ENCODE assay signal across 9 cellular contexts in the genomic region with DNA sequence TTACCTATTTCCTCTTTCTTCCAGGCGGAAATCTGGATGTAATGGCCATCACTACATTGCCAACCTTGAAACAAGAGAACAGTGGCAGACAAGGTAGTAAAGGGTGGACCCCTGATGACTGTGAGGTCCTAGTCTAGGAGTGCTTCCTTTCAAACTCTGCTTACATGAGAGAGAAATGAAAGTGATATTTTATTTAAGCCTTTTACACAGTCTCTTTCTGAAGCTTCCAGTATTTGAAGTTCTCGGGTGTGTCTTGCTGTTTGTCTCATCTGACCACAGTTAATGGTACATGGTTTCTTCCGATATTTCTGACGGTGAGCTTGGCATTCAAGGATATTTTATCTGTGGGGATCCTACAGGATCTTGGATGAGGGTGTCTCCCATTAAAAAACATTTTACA.
A peak's percentile ranks its signal among the peaks of the same experiment; 100 is the strongest.
DNase-seq lines count a peak whose midpoint lies in the region; ATAC-seq, FAIRE-seq and TF ChIP-seq lines count a peak whose summit lies in the region.
"Had no signal": no experiment of that assay in that cellular context is flagged by ENCODE, and none has a peak within 500 bp of the region (broad histone marks: within the 10 kb centered on the region; RNA-seq: fewer than 3 reads in every experiment).

No MANE protein-coding gene starts in this region.

- H3K4me2 ChIP-seq in mammary epithelial cell (ENCODE audit: insufficient read depth, low read depth, low read length) = no peak overlapping the region

- DNase-seq in GM12891 (ENCODE audit: insufficient read length, low spot score) = no peak
- DNase-seq in GM20000 (ENCODE audit: low spot score) = peak; percentile 47
- DNase-seq in left colon = no peak
- no peak for DNase-seq in SW480 (ENCODE audit: low spot score)
- DNase-seq in activated gamma-delta T cell treated with Interleukin-2 at 50 U/mL for 16 hours = no peak
- DNase-seq in osteocyte (ENCODE audit: extremely low spot score, unreplicated experiment) = no peak
- no peak for DNase-seq in mammary epithelial cell
- DNase-seq: Calu3 had no signal

- WGBS in mammary epithelial cell (ENCODE audit: low coverage, missing lambda C conversion rate) = 79% methylated on average over 4 of the region's 4 CpGs

- no peaks in the 10 kb centered on the region for H3K79me2 ChIP-seq in mammary epithelial cell (ENCODE audit: insufficient read depth, low read length)

- TF ChIP-seq CTCF in GM20000 (IDR thresholded peaks at IDR 0.05; ENCODE audit: extremely low read depth, missing control alignments) (no peak), osteocyte (IDR thresholded peaks at IDR 0.05) (no peak), mammary epithelial cell (conservative IDR thresholded peaks at IDR 0.05 in 1 of 2, IDR thresholded peaks at IDR 0.05 in 1 of 2; ENCODE audit: extremely low read depth in 1 of 2, insufficient read depth in 1 of 2, low read depth in 1 of 2, low read length in 2 of 2) (no peak)

- H3K4me3 ChIP-seq in mammary epithelial cell (replicated peaks in 1 of 3; ENCODE audit: insufficient read depth in 1 of 3, low read depth in 2 of 3, low read length in 3 of 3) = no peak overlapping the region

- H3K9ac ChIP-seq in mammary epithelial cell (ENCODE audit: insufficient read depth, low read length) = no peak overlapping the region

- H3K4me3 Mint-ChIP-seq in osteocyte (ENCODE audit: unreplicated experiment) = no peak overlapping the region

- dilution Hi-C loops in mammary epithelial cell (cut with HindIII; ENCODE audit: low sequenced_read_pairs) = loop anchor here (5.0 kb wide), 1 partner anchor 71 kb away; no protein-coding TSS in a partner anchor

- H3K27me3 Mint-ChIP-seq in osteocyte (ENCODE audit: unreplicated experiment) = no peaks in the 10 kb centered on the region

- H4K20me1 ChIP-seq in mammary epithelial cell (ENCODE audit: insufficient read depth, low read length) = no peaks in the 10 kb centered on the region

- no TSS peak for BruUV-seq in mammary epithelial cell (replicated peaks; lab: Mats Ljungman, UMichigan)

- intact Hi-C loops in left colon (cut with DNase I, micrococcal nuclease) = no loop called here
- intact Hi-C loops in mammary epithelial cell (cut with micrococcal nuclease) = no loop called here

- in situ Hi-C loops in mammary epithelial cell (cut with MboI; ENCODE audit: low sequenced_read_pairs in 2 of 2) = no loop called here

- no peaks in the 10 kb centered on the region for H3K4me1 Mint-ChIP-seq in osteocyte (ENCODE audit: unreplicated experiment)

- no peaks in the 10 kb centered on the region for H3K27me3 ChIP-seq in mammary epithelial cell (ENCODE audit: insufficient read depth, low read length)

- H3K4me1 ChIP-seq in mammary epithelial cell (ENCODE audit: insufficient read depth, low read length) = no peaks in the 10 kb centered on the region

- CTCF ChIA-PET in mammary epithelial cell (lab: Charles Lee; ENCODE audit: low non-redundant PET) = no interaction called here

- ATAC-seq in HG03432 (IDR thresholded peaks at IDR 0.05; ENCODE audit: unreplicated experiment) = peak; percentile 67
- ATAC-seq in left colon = peak; percentile 49

- H3K9me3 Mint-ChIP-seq in osteocyte (ENCODE audit: unreplicated experiment) = no peaks in the 10 kb centered on the region

- H3K9me3 ChIP-seq in mammary epithelial cell (replicated peaks; ENCODE audit: insufficient read depth, low read length) = no peaks in the 10 kb centered on the region

- peaks cover 4% of the 10 kb centered on the region for H3K36me3 Mint-ChIP-seq in osteocyte (ENCODE audit: unreplicated experiment)

- no peak for TF ChIP-seq POLR2A in GM12891 (IDR thresholded peaks at IDR 0.05; ENCODE audit: low read depth, low read length)

- H2AFZ ChIP-seq in mammary epithelial cell (ENCODE audit: low read depth, low read length) = no peak overlapping the region

- no peak overlapping the region for H3K27ac Mint-ChIP-seq in osteocyte (ENCODE audit: unreplicated experiment)

- H3K27ac ChIP-seq in mammary epithelial cell (ENCODE audit: insufficient read depth, low read depth, low read length) = no peak overlapping the region

- peak; percentile 31 for FAIRE-seq in GM12891 (lab: Jason Lieb, UNC)

- H3K36me3 ChIP-seq in mammary epithelial cell (ENCODE audit: insufficient read depth, low read length) = peaks cover 2% of the 10 kb centered on the region

TF ChIP-seq in GM12891, 5 proteins besides CTCF, POLR2A, EP300 and RAD21:
- no peak for TF ChIP-seq POLR2AphosphoS5 (IDR thresholded peaks at IDR 0.05; ENCODE audit: low read depth, low read length)
- peak; percentile 29; the same call in 1 of the 2 replicates for TF ChIP-seq SPI1 (IDR thresholded peaks at IDR 0.05; ENCODE audit: low read depth, low read length)
- TF ChIP-seq POU2F2 (IDR thresholded peaks at IDR 0.05; ENCODE audit: low read depth, low read length) = no peak
- no peak for TF ChIP-seq PAX5 (IDR thresholded peaks at IDR 0.05; ENCODE audit: insufficient read depth, low read length, severe bottlenecking)
